In the genomic region with DNA sequence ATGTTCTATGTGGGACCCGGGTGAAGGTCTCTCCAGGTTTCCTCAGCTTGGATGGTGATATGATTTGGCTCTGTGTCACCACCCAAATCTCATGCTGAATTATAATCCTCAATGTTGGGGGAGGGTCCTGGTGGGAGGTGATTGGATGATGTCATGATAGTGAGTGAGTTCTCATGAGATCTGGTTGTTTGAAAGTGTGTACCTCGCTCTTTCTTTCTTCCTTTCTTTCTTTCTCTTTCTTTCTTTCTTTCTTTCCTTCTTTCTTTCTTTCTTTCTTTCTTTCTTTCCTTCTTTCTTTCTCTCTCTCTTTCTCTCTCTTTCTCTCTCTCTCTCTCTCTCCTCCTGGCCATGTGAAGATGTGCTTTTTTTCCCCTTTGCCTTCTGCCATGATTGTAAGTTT, we compare ENCODE assay signal across 4 cellular contexts. TPM values are rescaled to one million over a fixed set of nuclear protein-coding genes. Genes with fewer than 3 reads are reported as not detected.
"Had no signal": no experiment of that assay in that cellular context is flagged by ENCODE, and none has a peak within 500 bp of the region (broad histone marks: within the 10 kb centered on the region; RNA-seq: fewer than 3 reads in every experiment).

No MANE protein-coding gene starts in this region.

RNA-seq across cellular contexts. Expression of a gene that starts 51.2 kb away (rescaled TPM):
- total RNA-seq: GM23248, H4, HT-29 had no signal
- polyA plus RNA-seq: IgD-negative memory B cell had no signal
